Comparison of ENCODE assay signal across 1 cellular context in genomic region chr21:33931052-33931798, GRCh38.
TF ChIP-seq lines count a peak whose summit lies in the region.
"Not testable (repeated sequence)": the region's sequence is repeated elsewhere in the genome, so short reads cannot be mapped to it uniquely, and the experiment has no call there.

No MANE protein-coding gene starts in this region.

TF ChIP-seq in K562, 482 proteins besides CTCF, POLR2A, EP300 and RAD21:
- TF ChIP-seq POLR2H (tag; IDR thresholded peaks at IDR 0.05; ENCODE audit: low read depth), result peak; percentile 76
- peak; percentile 80 for TF ChIP-seq EP400 (IDR thresholded peaks at IDR 0.05)
- TF ChIP-seq FOXK2 (conservative IDR thresholded peaks at IDR 0.05 in 1 of 2, IDR thresholded peaks at IDR 0.05 in 1 of 2; ENCODE audit: low read depth in 2 of 2), result peak; percentile 91 to 92
- peak; percentile 76 for TF ChIP-seq CREB3 (tag; conservative IDR thresholded peaks at IDR 0.05; ENCODE audit: low read depth)
- not testable (repeated sequence) for TF ChIP-seq PBX2 (CRISPR knock-in tag; IDR thresholded peaks at IDR 0.05; ENCODE audit: low read depth); ID3 (CRISPR knock-in tag; IDR thresholded peaks at IDR 0.05); CEBPG (CRISPR knock-in tag; IDR thresholded peaks at IDR 0.05); TOE1 (CRISPR knock-in tag; IDR thresholded peaks at IDR 0.05; ENCODE audit: borderline replicate concordance, low read depth); NR4A1 (CRISPR knock-in tag; IDR thresholded peaks at IDR 0.05); ATF1 (CRISPR knock-in tag; IDR thresholded peaks at IDR 0.05)
- TF ChIP-seq PBX2 (tag; conservative IDR thresholded peaks at IDR 0.05; ENCODE audit: low read depth), result 0 out of 2 replicates have a peak, but pooled peaks have one; percentile 11
- 0 out of 2 replicates have a peak, but pooled peaks have one; percentile 22 for TF ChIP-seq MIER1 (IDR thresholded peaks at IDR 0.05; ENCODE audit: low read depth)
- TF ChIP-seq PHF20 (IDR thresholded peaks at IDR 0.05; ENCODE audit: partially characterized antibody), result peak; percentile 50
- TF ChIP-seq ID3 (tag; IDR thresholded peaks at IDR 0.05), result peak; percentile 69; the same call in 1 of the 2 replicates
- 0 out of 2 replicates have a peak, but pooled peaks have one; percentile 17 for TF ChIP-seq ZBTB2 (IDR thresholded peaks at IDR 0.05)
- 0 out of 2 replicates have a peak, but pooled peaks have one; percentile 45 for TF ChIP-seq KLF1 (tag; IDR thresholded peaks at IDR 0.05)
- TF ChIP-seq ZEB2 (IDR thresholded peaks at IDR 0.05), result 0 out of 2 replicates have a peak, but pooled peaks have one; percentile 14
- TF ChIP-seq NFRKB (IDR thresholded peaks at IDR 0.05; ENCODE audit: low read depth), result peak; percentile 96
- TF ChIP-seq L3MBTL2 (IDR thresholded peaks at IDR 0.05), result peak; percentile 37; the same call in 1 of the 2 replicates
- TF ChIP-seq RFX7 (CRISPR knock-in tag; IDR thresholded peaks at IDR 0.05), result peak; percentile 68; the same call in 1 of the 2 replicates
- TF ChIP-seq EGR1 (conservative IDR thresholded peaks at IDR 0.05), result peak; percentile 69
- TF ChIP-seq MNT (conservative IDR thresholded peaks at IDR 0.05), result peak; percentile 43 to 61; a peak in 3 of 4 replicates
- TF ChIP-seq ATF7 (IDR thresholded peaks at IDR 0.05), result peak; percentile 40; the same call in 1 of the 2 replicates
- peak; percentile 89 for TF ChIP-seq TAF7 (tag; IDR thresholded peaks at IDR 0.05)
- peak; percentile 56; the same call in 1 of the 2 replicates for TF ChIP-seq CXXC5 (CRISPR knock-in tag; IDR thresholded peaks at IDR 0.05)
- 0 out of 2 replicates have a peak, but pooled peaks have one; percentile 35 for TF ChIP-seq CEBPB (tag; IDR thresholded peaks at IDR 0.05)
- TF ChIP-seq CEBPG (tag; conservative IDR thresholded peaks at IDR 0.05 in 1 of 2, IDR thresholded peaks at IDR 0.05 in 1 of 2), result peak in 1 of 2 experiments; percentile 29; a peak in 1 of 4 replicates
- TF ChIP-seq ARID1B (IDR thresholded peaks at IDR 0.05), result peak; percentile 19; the same call in 1 of the 2 replicates
- 0 out of 2 replicates have a peak, but pooled peaks have one; percentile 44 for TF ChIP-seq TOE1 (IDR thresholded peaks at IDR 0.05; ENCODE audit: borderline replicate concordance)
- TF ChIP-seq YY1 (IDR thresholded peaks at IDR 0.05; ENCODE audit: borderline replicate concordance in 1 of 3, control insufficient read depth in 1 of 3, extremely low read depth in 1 of 3, insufficient read depth in 3 of 3, insufficient read length in 1 of 3, insufficient replicate concordance in 2 of 3, low read depth in 1 of 3, low read length in 2 of 3), result peak; percentile 12 to 75 (median 36)
- peak; percentile 76 for TF ChIP-seq NR4A1 (tag; IDR thresholded peaks at IDR 0.05)
- TF ChIP-seq CREB3L1 (IDR thresholded peaks at IDR 0.05; ENCODE audit: borderline replicate concordance, low read depth), result peak; percentile 18; the same call in 1 of the 2 replicates
- TF ChIP-seq TRIM24 (IDR thresholded peaks at IDR 0.05), result peak in 1 of 2 experiments; percentile 22; a peak in 2 of 4 replicates
- TF ChIP-seq HOXB6 (CRISPR knock-in tag; IDR thresholded peaks at IDR 0.05; ENCODE audit: borderline replicate concordance), result 0 out of 2 replicates have a peak, but pooled peaks have one; percentile 21
- TF ChIP-seq CTBP1 (IDR thresholded peaks at IDR 0.05; ENCODE audit: borderline replicate concordance), result peak; percentile 59; the same call in 1 of the 2 replicates
- TF ChIP-seq ZBTB17 (CRISPR knock-in tag; IDR thresholded peaks at IDR 0.05), result 0 out of 2 replicates have a peak, but pooled peaks have one; percentile 33
- peak; percentile 22 for TF ChIP-seq TBP (optimal IDR thresholded peaks at IDR 0.05; ENCODE audit: low read depth, low read length)
- TF ChIP-seq POLR2B (IDR thresholded peaks at IDR 0.05; ENCODE audit: low read depth, partially characterized antibody), result peak; percentile 49
- TF ChIP-seq NRF1 (conservative IDR thresholded peaks at IDR 0.05 in 1 of 2, IDR thresholded peaks at IDR 0.05 in 1 of 2), result peak; percentile 70 to 78
- TF ChIP-seq ATF1 (tag; IDR thresholded peaks at IDR 0.05), result peak; percentile 51
- TF ChIP-seq MTA3 (IDR thresholded peaks at IDR 0.05; ENCODE audit: borderline replicate concordance), result peak; percentile 54; the same call in 1 of the 2 replicates
- TF ChIP-seq KLF6 (CRISPR knock-in tag; IDR thresholded peaks at IDR 0.05; ENCODE audit: borderline replicate concordance), result 0 out of 2 replicates have a peak, but pooled peaks have one; percentile 16
- peak in 1 of 2 experiments; percentile 28 for TF ChIP-seq AFF1 (IDR thresholded peaks at IDR 0.05; ENCODE audit: low read depth in 1 of 2, partially characterized antibody in 2 of 2)
- peak in 1 of 2 experiments; percentile 78; a peak in 2 of 4 replicates for TF ChIP-seq FOXA3 (CRISPR knock-in tag; conservative IDR thresholded peaks at IDR 0.05 in 1 of 2, IDR thresholded peaks at IDR 0.05 in 1 of 2)
- TF ChIP-seq TAF1 (IDR thresholded peaks at IDR 0.05; ENCODE audit: control insufficient read depth, extremely low read depth, insufficient read depth, low read length, severe bottlenecking), result peak; percentile 41
- TF ChIP-seq HDAC1 (IDR thresholded peaks at IDR 0.05), result 0 out of 4 replicates have a peak, but pooled peaks of 1 of the 2 experiments have one; percentile 36
- TF ChIP-seq BRD9 (IDR thresholded peaks at IDR 0.05; ENCODE audit: low read depth, partially characterized antibody), result peak; percentile 24
- 0 out of 2 replicates have a peak, but pooled peaks have one; percentile 10 for TF ChIP-seq MECOM (CRISPR knock-in tag; IDR thresholded peaks at IDR 0.05)
- peak; percentile 75 for TF ChIP-seq SUPT5H (IDR thresholded peaks at IDR 0.05)
